Comparison of ENCODE assay signal across 18 cellular contexts in genomic region chr1:173445656-173446055, GRCh38.
"Had no signal": no experiment of that assay in that cellular context is flagged by ENCODE, and none has a peak within 500 bp of the region (broad histone marks: within the 10 kb centered on the region; RNA-seq: fewer than 3 reads in every experiment).

No MANE protein-coding gene starts in this region.

- H3K4me1 ChIP-seq: gastrocnemius medialis, transverse colon had no signal

- DNase-seq: activated naive CD4-positive, alpha-beta T cell; activated naive CD8-positive, alpha-beta T cell treated with anti-CD3 and anti-CD28 coated beads, Interleukin-2, amount 10 ng/mL, durations not matched to agents 7 days and 5 days; brain microvascular endothelial cell; gastrocnemius medialis; heart left ventricle; islet precursor cell; left ventricle myocardium inferior; naive thymus-derived CD8-positive, alpha-beta T cell; nucleus accumbens; posterior cingulate gyrus; stimulated activated CD4-positive, alpha-beta T cell treated with anti-CD3 and anti-CD28 coated beads, Interleukin-4, amount 100 ng/mL, for 24 hours; stimulated activated naive CD4-positive, alpha-beta T cell; substantia nigra; transverse colon had no signal

- H3K27me3 Mint-ChIP-seq: activated naive CD8-positive, alpha-beta T cell treated with anti-CD3 and anti-CD28 coated beads, Interleukin-2, amount 10 ng/mL, durations not matched to agents 7 days and 5 days; dendritic cell treated with granulocyte-macrophage colony-stimulating factor and Interleukin-4, amounts not matched to agents 40 ng/mL and 50 ng/mL, for 4 days; memory B cell; naive thymus-derived CD8-positive, alpha-beta T cell had no signal

- H3K36me3 ChIP-seq: brain microvascular endothelial cell, left ventricle myocardium inferior, transverse colon had no signal

- H3K9me3 Mint-ChIP-seq: dendritic cell treated with granulocyte-macrophage colony-stimulating factor and Interleukin-4, amounts not matched to agents 40 ng/mL and 50 ng/mL, for 4 days had no signal

- H3K4me3 ChIP-seq: gastrocnemius medialis, heart left ventricle, left ventricle myocardium inferior, skin epidermis, transverse colon had no signal

- ATAC-seq: gastrocnemius medialis had no signal

- H3K27me3 ChIP-seq: brain microvascular endothelial cell, gastrocnemius medialis, heart left ventricle, transverse colon had no signal

- H3K4me3 Mint-ChIP-seq: activated T-helper 1 cell treated with anti-CD3 and anti-CD28 coated beads, Interleukin-12 subunit alpha, Interleukin-12 subunit beta, Interleukin-2, Interleukin-4 antibody, amounts not matched to agents 30 ng/mL and 10 ng/mL and 1 ng/mL, durations not matched to agents 14 hours and 24 hours and 36 hours; dendritic cell treated with granulocyte-macrophage colony-stimulating factor and Interleukin-4, amounts not matched to agents 40 ng/mL and 50 ng/mL, for 4 days; memory B cell had no signal

- H3K27ac Mint-ChIP-seq: activated T-helper 1 cell treated with anti-CD3 and anti-CD28 coated beads, Interleukin-12 subunit alpha, Interleukin-12 subunit beta, Interleukin-2, Interleukin-4 antibody, amounts not matched to agents 30 ng/mL and 10 ng/mL and 1 ng/mL, durations not matched to agents 14 hours and 24 hours and 36 hours; dendritic cell treated with granulocyte-macrophage colony-stimulating factor and Interleukin-4, amounts not matched to agents 40 ng/mL and 50 ng/mL, for 4 days; memory B cell had no signal

- H3K9me3 ChIP-seq: gastrocnemius medialis had no signal

- H3K27ac ChIP-seq: brain microvascular endothelial cell, gastrocnemius medialis, heart left ventricle, left ventricle myocardium inferior, skin epidermis, transverse colon had no signal
